ENCODE assay signal across 1 cellular context in genomic region chr4:59161249-59161648, GRCh38.
TF ChIP-seq lines count a peak whose summit lies in the region.

No MANE protein-coding gene starts in this region.

TF ChIP-seq in WTC11, 78 proteins besides CTCF, POLR2A, EP300 and RAD21 (continued from another document):
- TF ChIP-seq AR (CRISPR knock-in tag; IDR thresholded peaks at IDR 0.05) (no peak), E2F4 (CRISPR knock-in tag; IDR thresholded peaks at IDR 0.05; ENCODE audit: borderline replicate concordance, low read depth) (no peak), ZNF396 (CRISPR knock-in tag; IDR thresholded peaks at IDR 0.05; ENCODE audit: borderline replicate concordance) (no peak), ATF1 (CRISPR knock-in tag; IDR thresholded peaks at IDR 0.05) (no peak), ZNF512 (CRISPR knock-in tag; IDR thresholded peaks at IDR 0.05; ENCODE audit: borderline replicate concordance) (no peak), CREM (CRISPR knock-in tag; IDR thresholded peaks at IDR 0.05) (no peak), CDX4 (CRISPR knock-in tag; IDR thresholded peaks at IDR 0.05; ENCODE audit: borderline replicate concordance) (no peak), ETV6 (CRISPR knock-in tag; IDR thresholded peaks at IDR 0.05) (no peak), E2F5 (CRISPR knock-in tag; IDR thresholded peaks at IDR 0.05) (no peak)
